20 cellular contexts compared by ENCODE assay signal in genomic region chr9:130630506-130631330, GRCh38. TPM values are rescaled to one million over a fixed set of nuclear protein-coding genes. Genes with fewer than 3 reads are reported as not detected.
A peak's percentile ranks its signal among the peaks of the same experiment; 100 is the strongest.
DNase-seq lines count a peak whose midpoint lies in the region; ATAC-seq and TF ChIP-seq lines count a peak whose summit lies in the region.
"Had no signal": no experiment of that assay in that cellular context is flagged by ENCODE, and none has a peak within 500 bp of the region (broad histone marks: within the 10 kb centered on the region; RNA-seq: fewer than 3 reads in every experiment).

No MANE protein-coding gene starts in this region.

- TF ChIP-seq CTCF in HEK293 (tag by site-specific recombination; IDR thresholded peaks at IDR 0.05) (no peak), spleen (IDR thresholded peaks at IDR 0.05 in 8 of 11, conservative IDR thresholded peaks at IDR 0.05 in 3 of 11) (no peak), PC-9 (conservative IDR thresholded peaks at IDR 0.05) (no peak), brain microvascular endothelial cell (IDR thresholded peaks at IDR 0.05; ENCODE audit: low read depth, low read length, missing control alignments) (no peak)

- POLR2A ChIA-PET in HEK293 (lab: Yijun Ruan, JAX): no interaction called here
- POLR2A ChIA-PET in PC-9 (lab: Charles Lee; ENCODE audit: unreplicated experiment): no interaction called here

- 79% methylated on average over 27 of the region's 27 CpGs for WGBS in right cardiac atrium
- 93 to 96% (median 95%) methylated on average over 9 to 27 of the region's 27 CpGs for WGBS in spleen, 5 donors

- H3K9me2 ChIP-seq in PC-9 (ENCODE audit: insufficient read depth): no peaks in the 10 kb centered on the region

- no TSS peak for BruUV-seq in PC-9 (replicated peaks; lab: Mats Ljungman, UMichigan)

- H3K4me3 ChIP-seq in HEK293 (ENCODE audit: low read depth, low read length) (no peak overlapping the region), right cardiac atrium (ENCODE audit: low read length) (no peak overlapping the region), spleen (no peak overlapping the region), PC-9 (no peak overlapping the region), brain microvascular endothelial cell (ENCODE audit: low read depth, low read length) (no peak overlapping the region)
- H3K4me3 ChIP-seq: K562 had no signal

- CTCF ChIA-PET in HEK293 (lab: Yijun Ruan, JAX): interaction anchor here (1.6 kb wide), 1 partner anchor 52 kb away, joined by 5 read pairs; no protein-coding TSS in a partner anchor
- CTCF ChIA-PET in PC-9 (lab: Charles Lee): no interaction called here

- H3K27ac ChIP-seq in HEK293 (ENCODE audit: extremely low read depth, low read depth, low read length): no peak overlapping the region
- H3K27ac ChIP-seq in right cardiac atrium (ENCODE audit: low read length): peak overlapping the region; percentile 18
- H3K27ac ChIP-seq in spleen: no peak overlapping the region
- no peak overlapping the region for H3K27ac ChIP-seq in PC-9
- H3K27ac ChIP-seq in brain microvascular endothelial cell: no peak overlapping the region

- H3K4me2 ChIP-seq in PC-9: no peak overlapping the region

- H3K79me2 ChIP-seq in PC-9 (ENCODE audit: low read depth): no peaks in the 10 kb centered on the region

- no peak overlapping the region for H2AFZ ChIP-seq in PC-9

- peak; percentile 62 to 75 for ATAC-seq in right cardiac atrium
- no peak for ATAC-seq in HG02763 (IDR thresholded peaks at IDR 0.05; ENCODE audit: unreplicated experiment)
- ATAC-seq: K562 had no signal

- H3K4me1 ChIP-seq in HEK293 (ENCODE audit: control insufficient read depth, insufficient read depth, low read length): no peaks in the 10 kb centered on the region
- no peaks in the 10 kb centered on the region for H3K4me1 ChIP-seq in right cardiac atrium (ENCODE audit: control insufficient read depth, insufficient read depth, low read length)
- no peaks in the 10 kb centered on the region for H3K4me1 ChIP-seq in spleen
- H3K4me1 ChIP-seq in PC-9 (replicated peaks; ENCODE audit: insufficient read depth): no peaks in the 10 kb centered on the region
- H3K4me1 ChIP-seq: BE2C had no signal

- no peaks in the 10 kb centered on the region for H4K20me1 ChIP-seq in PC-9 (ENCODE audit: insufficient read depth)

- no peaks in the 10 kb centered on the region for H3K9me3 ChIP-seq in HEK293 (ENCODE audit: control insufficient read depth, insufficient read depth, low read depth, low read length)
- no peaks in the 10 kb centered on the region for H3K9me3 ChIP-seq in right cardiac atrium (ENCODE audit: control insufficient read depth, low read length)
- H3K9me3 ChIP-seq in spleen: no peaks in the 10 kb centered on the region
- H3K9me3 ChIP-seq in PC-9 (ENCODE audit: insufficient read depth, low read depth): no peaks in the 10 kb centered on the region
- H3K9me3 ChIP-seq: BE2C had no signal

- DNase-seq in globus pallidus (ENCODE audit: low spot score) (peak; percentile 13), right cardiac atrium (peak; percentile 45 to 86 (median 83)), spleen (peak; percentile 57), PC-9 (no peak), brain microvascular endothelial cell (no peak)
- DNase-seq: ACHN; BE2C; CD4-positive, alpha-beta memory T cell; DND-41; GDM1; GOT3; NCI-H1092; NCI-H1694; NCI-H2107; NCI-H226; NCI-H526; RPMI8226 had no signal

- no peaks in the 10 kb centered on the region for H3F3A ChIP-seq in PC-9 (ENCODE audit: insufficient read depth, low read depth)

- H3K36me3 ChIP-seq in HEK293 (ENCODE audit: control insufficient read depth in 2 of 2, insufficient read depth in 1 of 2, low read length in 2 of 2) (peaks cover 0 to 97% of the 10 kb centered on the region in 2 experiments; a peak in 1 of 3 replicates), spleen (peaks cover 11 to 100% (median 96%) of the 10 kb centered on the region in 6 donors), PC-9 (ENCODE audit: low read depth) (peaks cover 1% of the 10 kb centered on the region; the same call in 1 of the 2 replicates), brain microvascular endothelial cell (replicated peaks) (peaks cover 65% of the 10 kb centered on the region)

- in situ Hi-C loops in brain microvascular endothelial cell (cut with HindIII; ENCODE audit: low pct_ligation_motif_present, low sequenced_read_pairs): no loop called here

- intact Hi-C loops in right cardiac atrium (cut with DNase I) (loop anchor here in 1 of 4 donors (5.0 kb wide), 1 partner anchor 52 kb away; no protein-coding TSS in a partner anchor), spleen (cut with DNase I; ENCODE audit: low total_unique reads) (no loop called here), PC-9 (cut with micrococcal nuclease; ENCODE audit: unreplicated experiment) (no loop called here)

- H3K27me3 ChIP-seq in right cardiac atrium (ENCODE audit: control insufficient read depth, insufficient read depth) (no peaks in the 10 kb centered on the region), spleen (replicated peaks in 1 of 7) (no peaks in the 10 kb centered on the region), PC-9 (ENCODE audit: insufficient read depth, low read depth) (no peaks in the 10 kb centered on the region), brain microvascular endothelial cell (replicated peaks) (no peaks in the 10 kb centered on the region)
- H3K27me3 ChIP-seq: BE2C had no signal

- TF ChIP-seq POLR2A in spleen (IDR thresholded peaks at IDR 0.05): no peak

TF ChIP-seq in HEK293, 187 proteins besides CTCF, POLR2A, EP300 and RAD21:
- TF ChIP-seq ZIC2 (tag by site-specific recombination; IDR thresholded peaks at IDR 0.05): 0 out of 2 replicates have a peak, but pooled peaks have one; percentile 23
- no peak for TF ChIP-seq ZNF514 (tag by site-specific recombination; IDR thresholded peaks at IDR 0.05)

RNA-seq across cellular contexts. Expression of gene PRDM12, which starts 33.7 kb away (rescaled TPM):
- total RNA-seq in right cardiac atrium: not detected
- polyA plus RNA-seq in right cardiac atrium: 0.02 TPM
- total RNA-seq in spleen: not detected
- polyA plus RNA-seq in spleen: under 1 TPM in 2 of 3 donors, not detected in 1; 0.06 to 0.07 TPM
- total RNA-seq in PC-9 (2021): 0.35 and 0.46 TPM in 2 replicates
- total RNA-seq: CD4-positive, alpha-beta memory T cell had no signal

RNA-seq across cellular contexts. Expression of gene FUBP3, which starts 51.3 kb away (rescaled TPM):
- total RNA-seq in right cardiac atrium (10 to 100 TPM; 26.5 to 36.9 (median 33.3) TPM), spleen (10 to 100 TPM; 26.9 to 46.1 (median 39.8) TPM), PC-9 (2021) (50.3 and 75.6 TPM in 2 replicates)
- polyA plus RNA-seq in right cardiac atrium (25.8 TPM), spleen (10 to 100 TPM; 14.7 to 21.0 (median 19.4) TPM)

Comparison
In these comparisons a context has a peak if more than half of its experiments do, and no peak if none do; other contexts are left out.
1. DNase-seq: peak in globus pallidus (single experiment), right cardiac atrium (3 of 3) and spleen (single experiment); none in PC-9 (0 of 2) and brain microvascular endothelial cell (single experiment).